1 cellular context compared by ENCODE assay signal in the genomic region with DNA sequence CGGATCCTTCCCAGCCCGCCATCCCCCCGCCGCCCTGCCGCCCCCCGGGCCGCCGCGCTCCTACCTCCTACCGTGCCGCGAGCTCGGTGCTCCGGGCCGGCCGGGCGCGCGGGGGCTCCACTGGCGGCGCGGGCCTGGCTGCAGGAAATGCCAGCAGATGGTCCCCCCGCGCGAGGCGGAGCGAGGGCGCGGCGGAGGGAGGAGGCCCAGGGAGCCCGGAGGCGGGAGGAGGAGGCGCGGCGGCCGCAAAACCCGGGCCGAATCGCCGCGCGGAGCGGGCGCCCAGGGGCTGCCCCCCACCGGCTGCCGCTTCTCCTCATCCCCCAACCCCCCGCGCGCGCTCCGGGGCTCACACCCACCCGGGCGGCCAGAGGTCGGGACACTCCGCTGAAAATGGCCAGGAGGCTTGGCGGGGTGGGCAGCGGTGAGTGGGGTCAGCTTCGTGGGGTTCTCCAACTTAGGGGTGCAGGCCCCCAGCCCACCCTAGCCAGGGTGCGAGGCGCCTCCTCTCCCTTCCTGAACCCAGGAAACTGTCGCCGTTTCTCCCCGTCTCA.
TF ChIP-seq lines count a peak whose summit lies in the region.

A gene with protein sequence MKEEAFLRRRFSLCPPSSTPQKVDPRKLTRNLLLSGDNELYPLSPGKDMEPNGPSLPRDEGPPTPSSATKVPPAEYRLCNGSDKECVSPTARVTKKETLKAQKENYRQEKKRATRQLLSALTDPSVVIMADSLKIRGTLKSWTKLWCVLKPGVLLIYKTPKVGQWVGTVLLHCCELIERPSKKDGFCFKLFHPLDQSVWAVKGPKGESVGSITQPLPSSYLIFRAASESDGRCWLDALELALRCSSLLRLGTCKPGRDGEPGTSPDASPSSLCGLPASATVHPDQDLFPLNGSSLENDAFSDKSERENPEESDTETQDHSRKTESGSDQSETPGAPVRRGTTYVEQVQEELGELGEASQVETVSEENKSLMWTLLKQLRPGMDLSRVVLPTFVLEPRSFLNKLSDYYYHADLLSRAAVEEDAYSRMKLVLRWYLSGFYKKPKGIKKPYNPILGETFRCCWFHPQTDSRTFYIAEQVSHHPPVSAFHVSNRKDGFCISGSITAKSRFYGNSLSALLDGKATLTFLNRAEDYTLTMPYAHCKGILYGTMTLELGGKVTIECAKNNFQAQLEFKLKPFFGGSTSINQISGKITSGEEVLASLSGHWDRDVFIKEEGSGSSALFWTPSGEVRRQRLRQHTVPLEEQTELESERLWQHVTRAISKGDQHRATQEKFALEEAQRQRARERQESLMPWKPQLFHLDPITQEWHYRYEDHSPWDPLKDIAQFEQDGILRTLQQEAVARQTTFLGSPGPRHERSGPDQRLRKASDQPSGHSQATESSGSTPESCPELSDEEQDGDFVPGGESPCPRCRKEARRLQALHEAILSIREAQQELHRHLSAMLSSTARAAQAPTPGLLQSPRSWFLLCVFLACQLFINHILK (minus strand): TSS at position 159 of the 554 bp plus-strand sequence. CDS start 36,162 bp downstream, outside the sequence.

TF ChIP-seq in HEK293, 187 proteins besides CTCF, POLR2A, EP300 and RAD21 (continued from another document):
- TF ChIP-seq, protein P1, sequence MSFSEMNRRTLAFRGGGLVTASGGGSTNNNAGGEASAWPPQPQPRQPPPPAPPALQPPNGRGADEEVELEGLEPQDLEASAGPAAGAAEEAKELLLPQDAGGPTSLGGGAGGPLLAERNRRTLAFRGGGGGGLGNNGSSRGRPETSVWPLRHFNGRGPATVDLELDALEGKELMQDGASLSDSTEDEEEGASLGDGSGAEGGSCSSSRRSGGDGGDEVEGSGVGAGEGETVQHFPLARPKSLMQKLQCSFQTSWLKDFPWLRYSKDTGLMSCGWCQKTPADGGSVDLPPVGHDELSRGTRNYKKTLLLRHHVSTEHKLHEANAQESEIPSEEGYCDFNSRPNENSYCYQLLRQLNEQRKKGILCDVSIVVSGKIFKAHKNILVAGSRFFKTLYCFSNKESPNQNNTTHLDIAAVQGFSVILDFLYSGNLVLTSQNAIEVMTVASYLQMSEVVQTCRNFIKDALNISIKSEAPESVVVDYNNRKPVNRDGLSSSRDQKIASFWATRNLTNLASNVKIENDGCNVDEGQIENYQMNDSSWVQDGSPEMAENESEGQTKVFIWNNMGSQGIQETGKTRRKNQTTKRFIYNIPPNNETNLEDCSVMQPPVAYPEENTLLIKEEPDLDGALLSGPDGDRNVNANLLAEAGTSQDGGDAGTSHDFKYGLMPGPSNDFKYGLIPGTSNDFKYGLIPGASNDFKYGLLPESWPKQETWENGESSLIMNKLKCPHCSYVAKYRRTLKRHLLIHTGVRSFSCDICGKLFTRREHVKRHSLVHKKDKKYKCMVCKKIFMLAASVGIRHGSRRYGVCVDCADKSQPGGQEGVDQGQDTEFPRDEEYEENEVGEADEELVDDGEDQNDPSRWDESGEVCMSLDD (tag by site-specific recombination; IDR thresholded peaks at IDR 0.05), result peak; percentile 80
- TF ChIP-seq, protein P2, sequence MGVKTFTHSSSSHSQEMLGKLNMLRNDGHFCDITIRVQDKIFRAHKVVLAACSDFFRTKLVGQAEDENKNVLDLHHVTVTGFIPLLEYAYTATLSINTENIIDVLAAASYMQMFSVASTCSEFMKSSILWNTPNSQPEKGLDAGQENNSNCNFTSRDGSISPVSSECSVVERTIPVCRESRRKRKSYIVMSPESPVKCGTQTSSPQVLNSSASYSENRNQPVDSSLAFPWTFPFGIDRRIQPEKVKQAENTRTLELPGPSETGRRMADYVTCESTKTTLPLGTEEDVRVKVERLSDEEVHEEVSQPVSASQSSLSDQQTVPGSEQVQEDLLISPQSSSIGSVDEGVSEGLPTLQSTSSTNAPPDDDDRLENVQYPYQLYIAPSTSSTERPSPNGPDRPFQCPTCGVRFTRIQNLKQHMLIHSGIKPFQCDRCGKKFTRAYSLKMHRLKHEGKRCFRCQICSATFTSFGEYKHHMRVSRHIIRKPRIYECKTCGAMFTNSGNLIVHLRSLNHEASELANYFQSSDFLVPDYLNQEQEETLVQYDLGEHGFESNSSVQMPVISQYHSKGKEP (tag by site-specific recombination; IDR thresholded peaks at IDR 0.05), result peak; percentile 41; the same call in 1 of the 2 replicates
- no peak for TF ChIP-seq GLI4 (tag by site-specific recombination; IDR thresholded peaks at IDR 0.05)
- no peak for TF ChIP-seq ZNF423 (tag by site-specific recombination; IDR thresholded peaks at IDR 0.05)
- TF ChIP-seq KLF7 (tag by site-specific recombination; IDR thresholded peaks at IDR 0.05; ENCODE audit: borderline replicate concordance), result no peak
- no peak for TF ChIP-seq ZNF623 (tag by site-specific recombination; IDR thresholded peaks at IDR 0.05)
- TF ChIP-seq, protein P3, sequence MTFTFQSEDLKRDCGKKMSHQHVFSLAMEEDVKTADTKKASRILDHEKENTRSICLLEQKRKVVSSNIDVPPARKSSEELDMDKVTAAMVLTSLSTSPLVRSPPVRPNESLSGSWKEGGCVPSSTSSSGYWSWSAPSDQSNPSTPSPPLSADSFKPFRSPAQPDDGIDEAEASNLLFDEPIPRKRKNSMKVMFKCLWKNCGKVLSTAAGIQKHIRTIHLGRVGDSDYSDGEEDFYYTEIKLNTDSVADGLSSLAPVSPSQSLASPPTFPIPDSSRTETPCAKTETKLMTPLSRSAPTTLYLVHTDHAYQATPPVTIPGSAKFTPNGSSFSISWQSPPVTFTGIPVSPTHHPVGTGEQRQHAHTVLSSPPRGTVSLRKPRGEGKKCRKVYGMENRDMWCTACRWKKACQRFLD (tag by site-specific recombination; IDR thresholded peaks at IDR 0.05), result no peak
- TF ChIP-seq, protein P4, sequence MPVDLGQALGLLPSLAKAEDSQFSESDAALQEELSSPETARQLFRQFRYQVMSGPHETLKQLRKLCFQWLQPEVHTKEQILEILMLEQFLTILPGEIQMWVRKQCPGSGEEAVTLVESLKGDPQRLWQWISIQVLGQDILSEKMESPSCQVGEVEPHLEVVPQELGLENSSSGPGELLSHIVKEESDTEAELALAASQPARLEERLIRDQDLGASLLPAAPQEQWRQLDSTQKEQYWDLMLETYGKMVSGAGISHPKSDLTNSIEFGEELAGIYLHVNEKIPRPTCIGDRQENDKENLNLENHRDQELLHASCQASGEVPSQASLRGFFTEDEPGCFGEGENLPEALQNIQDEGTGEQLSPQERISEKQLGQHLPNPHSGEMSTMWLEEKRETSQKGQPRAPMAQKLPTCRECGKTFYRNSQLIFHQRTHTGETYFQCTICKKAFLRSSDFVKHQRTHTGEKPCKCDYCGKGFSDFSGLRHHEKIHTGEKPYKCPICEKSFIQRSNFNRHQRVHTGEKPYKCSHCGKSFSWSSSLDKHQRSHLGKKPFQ (tag by site-specific recombination; IDR thresholded peaks at IDR 0.05), result no peak
- no peak for TF ChIP-seq FEZF1 (tag by site-specific recombination; IDR thresholded peaks at IDR 0.05)
- TF ChIP-seq GLIS2 (tag by site-specific recombination; IDR thresholded peaks at IDR 0.05), result peak; percentile 57; the same call in 1 of the 2 replicates
- TF ChIP-seq YY2 (tag by site-specific recombination; IDR thresholded peaks at IDR 0.05), result no peak
- TF ChIP-seq ZNF664 (tag by site-specific recombination; IDR thresholded peaks at IDR 0.05), result no peak
- TF ChIP-seq IKZF3 (tag by site-specific recombination; IDR thresholded peaks at IDR 0.05), result 0 out of 2 replicates have a peak, but pooled peaks have one; percentile 19
- TF ChIP-seq MZF1 (tag by site-specific recombination; IDR thresholded peaks at IDR 0.05; ENCODE audit: borderline replicate concordance), result no peak
- TF ChIP-seq, protein P5, sequence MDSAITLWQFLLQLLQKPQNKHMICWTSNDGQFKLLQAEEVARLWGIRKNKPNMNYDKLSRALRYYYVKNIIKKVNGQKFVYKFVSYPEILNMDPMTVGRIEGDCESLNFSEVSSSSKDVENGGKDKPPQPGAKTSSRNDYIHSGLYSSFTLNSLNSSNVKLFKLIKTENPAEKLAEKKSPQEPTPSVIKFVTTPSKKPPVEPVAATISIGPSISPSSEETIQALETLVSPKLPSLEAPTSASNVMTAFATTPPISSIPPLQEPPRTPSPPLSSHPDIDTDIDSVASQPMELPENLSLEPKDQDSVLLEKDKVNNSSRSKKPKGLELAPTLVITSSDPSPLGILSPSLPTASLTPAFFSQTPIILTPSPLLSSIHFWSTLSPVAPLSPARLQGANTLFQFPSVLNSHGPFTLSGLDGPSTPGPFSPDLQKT (IDR thresholded peaks at IDR 0.05; ENCODE audit: borderline replicate concordance, low read depth, low read length), result no peak
- TF ChIP-seq ZNF221 (tag by site-specific recombination; IDR thresholded peaks at IDR 0.05; ENCODE audit: borderline replicate concordance), result no peak
- TF ChIP-seq ZNF707 (tag by site-specific recombination; IDR thresholded peaks at IDR 0.05), result no peak
- no peak for TF ChIP-seq TCF7L2 (IDR thresholded peaks at IDR 0.05; ENCODE audit: borderline replicate concordance, low read depth, low read length)
- no peak for TF ChIP-seq ZBTB1 (tag by site-specific recombination; IDR thresholded peaks at IDR 0.05)
- TF ChIP-seq, protein P6, sequence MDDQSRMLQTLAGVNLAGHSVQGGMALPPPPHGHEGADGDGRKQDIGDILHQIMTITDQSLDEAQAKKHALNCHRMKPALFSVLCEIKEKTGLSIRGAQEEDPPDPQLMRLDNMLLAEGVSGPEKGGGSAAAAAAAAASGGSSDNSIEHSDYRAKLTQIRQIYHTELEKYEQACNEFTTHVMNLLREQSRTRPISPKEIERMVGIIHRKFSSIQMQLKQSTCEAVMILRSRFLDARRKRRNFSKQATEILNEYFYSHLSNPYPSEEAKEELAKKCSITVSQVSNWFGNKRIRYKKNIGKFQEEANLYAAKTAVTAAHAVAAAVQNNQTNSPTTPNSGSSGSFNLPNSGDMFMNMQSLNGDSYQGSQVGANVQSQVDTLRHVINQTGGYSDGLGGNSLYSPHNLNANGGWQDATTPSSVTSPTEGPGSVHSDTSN (CRISPR knock-in tag; IDR thresholded peaks at IDR 0.05), result no peak
